ENCODE assay signal across 10 cellular contexts in the genomic region with DNA sequence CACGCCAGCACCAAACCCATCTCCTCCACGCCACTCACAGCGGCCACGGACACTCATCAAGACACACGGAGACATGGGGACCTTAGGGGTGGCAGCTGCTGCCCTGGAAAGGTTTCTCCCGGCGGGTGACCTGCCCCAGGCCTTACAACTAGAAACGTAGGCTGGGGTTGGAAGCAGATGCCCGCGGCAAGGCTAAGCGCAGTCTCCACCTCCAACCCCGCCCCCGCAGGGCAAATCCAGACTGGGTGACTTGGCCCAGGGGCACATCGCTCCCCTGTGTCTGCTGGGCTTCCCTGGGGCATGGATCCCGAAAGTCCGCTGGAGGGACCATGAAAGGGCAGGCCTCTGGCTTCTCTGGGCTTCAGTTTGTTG. TPM values are rescaled to one million over a fixed set of nuclear protein-coding genes. Genes with fewer than 3 reads are reported as not detected.
A peak's percentile ranks its signal among the peaks of the same experiment; 100 is the strongest.
DNase-seq lines count a peak whose midpoint lies in the region; ATAC-seq and TF ChIP-seq lines count a peak whose summit lies in the region.
"Had no signal": no experiment of that assay in that cellular context is flagged by ENCODE, and none has a peak within 500 bp of the region (broad histone marks: within the 10 kb centered on the region; RNA-seq: fewer than 3 reads in every experiment).

No MANE protein-coding gene starts in this region.

- peak overlapping the region; percentile 69 for H3K4me3 Mint-ChIP-seq in neural progenitor cell
- H3K4me3 Mint-ChIP-seq: activated CD4-positive, alpha-beta memory T cell treated with anti-CD3 and anti-CD28 coated beads, Interleukin-2, amount 10 ng/mL, durations not matched to agents 7 days and 5 days had no signal

- TF ChIP-seq CTCF in RWPE2 (IDR thresholded peaks at IDR 0.05; ENCODE audit: poor library complexity, severe bottlenecking), result no peak
- no peak for TF ChIP-seq CTCF in left ventricle myocardium inferior (IDR thresholded peaks at IDR 0.05; ENCODE audit: borderline replicate concordance)
- TF ChIP-seq CTCF in neural progenitor cell (IDR thresholded peaks at IDR 0.05), result no peak

- intact Hi-C loops in left ventricle myocardium inferior (cut with micrococcal nuclease), result no loop called here

- H3K4me1 ChIP-seq in RWPE2 (ENCODE audit: insufficient read depth, poor library complexity, severe bottlenecking) (no peaks in the 10 kb centered on the region), left ventricle myocardium inferior (peaks cover 14% of the 10 kb centered on the region), neural progenitor cell (peaks cover 10% of the 10 kb centered on the region)

- no peak overlapping the region for H3K27ac Mint-ChIP-seq in neural progenitor cell
- H3K27ac Mint-ChIP-seq: activated CD4-positive, alpha-beta memory T cell treated with anti-CD3 and anti-CD28 coated beads, Interleukin-2, amount 10 ng/mL, durations not matched to agents 7 days and 5 days had no signal

- DNase-seq in DMS53 (lab: John Stamatoyannopoulos, UW), result peak; percentile 80
- no peak for DNase-seq in RWPE2 (ENCODE audit: low spot score)
- no peak for DNase-seq in left ventricle myocardium inferior
- DNase-seq in neural progenitor cell (ENCODE audit: low spot score), result peak; percentile 34
- DNase-seq in activated CD8-positive, alpha-beta memory T cell treated with anti-CD3 and anti-CD28 coated beads, Interleukin-2, amount 50 U/mL, for 48 hours, result no peak
- no peak for DNase-seq in activated effector memory CD4-positive, alpha-beta T cell treated with Interleukin-2 at 50 U/mL for 16 hours
- no peak for DNase-seq in T-helper 9 cell
- no peak for DNase-seq in HUDEP-2 (lab: John Stamatoyannopoulos, UW; ENCODE audit: unreplicated experiment in 76 of 76)
- DNase-seq: hippocampal formation had no signal

- H3K27ac ChIP-seq in RWPE2 (ENCODE audit: poor library complexity, severe bottlenecking), result no peak overlapping the region
- no peak overlapping the region for H3K27ac ChIP-seq in left ventricle myocardium inferior (replicated peaks)
- H3K27ac ChIP-seq in neural progenitor cell, result no peak overlapping the region

- no peak overlapping the region for H3K9ac ChIP-seq in neural progenitor cell

- H2AFZ ChIP-seq in neural progenitor cell (replicated peaks), result peak overlapping the region; percentile 99

- peak overlapping the region; percentile 13 for H3K4me3 ChIP-seq in RWPE2 (ENCODE audit: severe bottlenecking)
- peak overlapping the region; percentile 63 for H3K4me3 ChIP-seq in left ventricle myocardium inferior
- H3K4me3 ChIP-seq in neural progenitor cell, result peak overlapping the region; percentile 56

- H4K20me1 ChIP-seq in neural progenitor cell (ENCODE audit: low read depth), result no peaks in the 10 kb centered on the region

- H3K9me3 Mint-ChIP-seq in neural progenitor cell, result no peaks in the 10 kb centered on the region
- H3K9me3 Mint-ChIP-seq: activated CD4-positive, alpha-beta memory T cell treated with anti-CD3 and anti-CD28 coated beads, Interleukin-2, amount 10 ng/mL, durations not matched to agents 7 days and 5 days had no signal

- H3K9me3 ChIP-seq in RWPE2 (ENCODE audit: severe bottlenecking) (no peaks in the 10 kb centered on the region), left ventricle myocardium inferior (replicated peaks) (no peaks in the 10 kb centered on the region), neural progenitor cell (ENCODE audit: low read depth) (no peaks in the 10 kb centered on the region)

- no peak for ATAC-seq in RWPE2 (ENCODE audit: low read depth)

- H3K36me3 ChIP-seq in RWPE2 (ENCODE audit: low read depth) (no peaks in the 10 kb centered on the region), left ventricle myocardium inferior (no peaks in the 10 kb centered on the region), neural progenitor cell (no peaks in the 10 kb centered on the region)

- no peaks in the 10 kb centered on the region for H3K36me3 Mint-ChIP-seq in neural progenitor cell

- H3K4me2 ChIP-seq in neural progenitor cell, result peak overlapping the region; percentile 91

- H3K27me3 ChIP-seq in RWPE2 (ENCODE audit: insufficient read depth, poor library complexity, severe bottlenecking) (no peaks in the 10 kb centered on the region), left ventricle myocardium inferior (ENCODE audit: low read depth) (peaks cover 40% of the 10 kb centered on the region), neural progenitor cell (peaks cover 35% of the 10 kb centered on the region)

- no peaks in the 10 kb centered on the region for H3K79me2 ChIP-seq in neural progenitor cell (ENCODE audit: low read depth)

- peaks cover 28% of the 10 kb centered on the region for H3K27me3 Mint-ChIP-seq in neural progenitor cell (ENCODE audit: insufficient read depth, low read depth)

- peaks cover 6% of the 10 kb centered on the region for H3F3A ChIP-seq in neural progenitor cell (ENCODE audit: low read depth)

- H3K4me1 Mint-ChIP-seq in neural progenitor cell, result peaks cover 13% of the 10 kb centered on the region

RNA-seq across cellular contexts. Expression of a gene that starts 12.0 kb away (rescaled TPM):
- total RNA-seq in left ventricle myocardium inferior (71.3 TPM), neural progenitor cell (ENCODE audit: low replicate concordance) (22.5 and 28.9 TPM in 2 replicates)

Comparison
In these comparisons a context has a peak if more than half of its experiments do, and no peak if none do; other contexts are left out.
1. DNase-seq: peak in DMS53 (single experiment) and neural progenitor cell (single experiment); none in RWPE2 (single experiment), left ventricle myocardium inferior (single experiment), activated CD8-positive, alpha-beta memory T cell treated with anti-CD3 and anti-CD28 coated beads, Interleukin-2, amount 50 U/mL, for 48 hours (single experiment), activated effector memory CD4-positive, alpha-beta T cell treated with Interleukin-2 at 50 U/mL for 16 hours (single experiment), T-helper 9 cell (single experiment) and HUDEP-2 (0 of 76).
2. H3K4me3 ChIP-seq: peak in every context shown above with its lines; median percentile 63 in left ventricle myocardium inferior; 56 in neural progenitor cell; 13 in RWPE2.